Comparison of ENCODE assay signal across 8 cellular contexts in the genomic region with DNA sequence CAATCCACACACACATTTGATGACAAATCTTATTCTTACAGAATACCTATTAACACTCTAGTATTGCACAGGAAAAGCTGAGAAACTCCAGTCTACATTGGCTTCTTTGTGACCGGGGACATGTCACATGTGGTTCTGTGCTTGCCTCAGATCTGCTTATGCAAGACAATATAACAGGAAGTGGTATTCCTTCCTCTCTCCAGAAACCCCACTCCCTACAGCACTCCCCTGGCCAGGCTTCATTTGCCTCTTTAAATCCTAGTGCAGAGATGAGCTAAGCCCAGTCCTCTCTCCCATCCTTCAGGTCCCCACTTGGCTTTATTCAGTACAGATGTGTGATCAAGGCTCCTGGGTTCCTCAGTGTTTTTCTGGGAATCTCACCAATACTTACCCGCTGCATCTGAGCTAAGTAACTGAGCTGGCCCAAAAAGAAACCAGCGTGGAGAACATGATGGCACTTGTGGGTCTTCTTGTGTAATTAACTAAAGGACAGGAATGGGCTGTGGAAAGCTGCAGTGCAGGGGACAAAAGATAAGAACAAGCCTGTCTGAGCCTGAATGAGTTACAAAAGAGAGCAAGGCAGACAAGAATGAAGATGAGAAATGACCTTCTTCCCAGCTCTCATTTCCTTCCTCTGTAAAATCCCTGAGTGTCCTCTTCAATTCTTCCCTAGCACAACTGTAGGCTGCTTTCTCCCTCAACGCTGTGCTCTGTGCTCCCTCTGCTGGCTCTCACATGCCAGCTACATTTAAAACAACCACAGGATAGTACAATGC.
A peak's percentile ranks its signal among the peaks of the same experiment; 100 is the strongest.
DNase-seq lines count a peak whose midpoint lies in the region; ATAC-seq and TF ChIP-seq lines count a peak whose summit lies in the region.

No MANE protein-coding gene starts in this region.

- no peaks in the 10 kb centered on the region for H3F3A ChIP-seq in GM23248 (ENCODE audit: insufficient read depth)

- intact Hi-C loops in Right ventricle myocardium inferior (cut with DNase I) (loop anchor here (1.0 kb wide), 1 partner anchor 862 kb away; no protein-coding TSS in a partner anchor), posterior cingulate gyrus (cut with DNase I) (loop anchor here (1.0 to 5.0 kb wide), 4 partner anchors 423 to 1201 kb away; no protein-coding TSS in a partner anchor)

- no peaks in the 10 kb centered on the region; the same call in 1 of the 2 replicates for H3K27me3 ChIP-seq in GM23248 (replicated peaks; ENCODE audit: insufficient read depth)

- no peaks in the 10 kb centered on the region for H3K9me3 ChIP-seq in GM23248 (ENCODE audit: low read depth)

- H3K9me2 ChIP-seq in GM23248 (ENCODE audit: insufficient read depth) = no peaks in the 10 kb centered on the region

- ATAC-seq in activated naive CD8-positive, alpha-beta T cell treated with anti-CD3 and anti-CD28 coated beads, Interleukin-2, amount 50 U/mL, for 24 hours = peak; percentile 96
- peak; percentile 97 for ATAC-seq in Right ventricle myocardium inferior

- no peaks in the 10 kb centered on the region for H3K4me1 ChIP-seq in GM23248 (ENCODE audit: insufficient read depth)

- H3K9me3 Mint-ChIP-seq in activated naive CD8-positive, alpha-beta T cell treated with anti-CD3 and anti-CD28 coated beads, Interleukin-2, amount 50 U/mL, for 24 hours = peaks cover 4% of the 10 kb centered on the region

- DNase-seq in ELF-1 (ENCODE audit: low read depth, low spot score) (peak; percentile 53), GM23248 (peak; percentile 79), LNCaP clone FGC (ENCODE audit: low read depth) (peak; percentile 23), RPMI7951 (ENCODE audit: low read depth) (peak; percentile 48), Right ventricle myocardium inferior (ENCODE audit: missing footprints) (no peak), posterior cingulate gyrus (peak; percentile 34 to 88 (median 63)), OCI-M2 (lab: John Stamatoyannopoulos, UW; ENCODE audit: unreplicated experiment) (no peak)
- peak; percentile 27 for DNase-seq in activated naive CD8-positive, alpha-beta T cell treated with anti-CD3 and anti-CD28 coated beads, Interleukin-2, amount 50 U/mL, for 24 hours

- H3K79me2 ChIP-seq in GM23248 (ENCODE audit: insufficient read depth) = no peaks in the 10 kb centered on the region

- peak overlapping the region; percentile 32 for H3K4me2 ChIP-seq in GM23248 (ENCODE audit: unreplicated experiment)

- no peaks in the 10 kb centered on the region for H3K36me3 ChIP-seq in GM23248 (ENCODE audit: low read depth)

- no peak overlapping the region for H3K27ac Mint-ChIP-seq in activated naive CD8-positive, alpha-beta T cell treated with anti-CD3 and anti-CD28 coated beads, Interleukin-2, amount 50 U/mL, for 24 hours

- in situ Hi-C loops in GM23248 (cut with MboI) = no loop called here

- 3 to 4% methylated on average over 4 of the region's 4 CpGs for WGBS in GM23248 (ENCODE audit: low coverage in 1 of 2, low lambda C conversion rate in 2 of 2, missing lambda C conversion rate in 2 of 2), 2 experiments

- peaks cover 3% of the 10 kb centered on the region for H3K27me3 Mint-ChIP-seq in activated naive CD8-positive, alpha-beta T cell treated with anti-CD3 and anti-CD28 coated beads, Interleukin-2, amount 50 U/mL, for 24 hours

- no peak overlapping the region for H3K9ac ChIP-seq in GM23248

- peak; percentile 98 for TF ChIP-seq CTCF in LNCaP clone FGC (IDR thresholded peaks at IDR 0.05; ENCODE audit: control insufficient read depth, extremely low read depth, insufficient read depth)

- H3K4me3 Mint-ChIP-seq in activated naive CD8-positive, alpha-beta T cell treated with anti-CD3 and anti-CD28 coated beads, Interleukin-2, amount 50 U/mL, for 24 hours = no peak overlapping the region

- no peak overlapping the region for H3K27ac ChIP-seq in GM23248

- H3K36me3 Mint-ChIP-seq in activated naive CD8-positive, alpha-beta T cell treated with anti-CD3 and anti-CD28 coated beads, Interleukin-2, amount 50 U/mL, for 24 hours (ENCODE audit: low read depth) = no peaks in the 10 kb centered on the region

- no peaks in the 10 kb centered on the region for H4K20me1 ChIP-seq in GM23248 (ENCODE audit: insufficient read depth)

- H3K4me3 ChIP-seq in GM23248 (peak overlapping the region; percentile 26), LNCaP clone FGC (ENCODE audit: low read depth, low read length) (no peak overlapping the region)

- H2AFZ ChIP-seq in GM23248 = peak overlapping the region; percentile 77

- peaks cover 9% of the 10 kb centered on the region for H3K4me1 Mint-ChIP-seq in activated naive CD8-positive, alpha-beta T cell treated with anti-CD3 and anti-CD28 coated beads, Interleukin-2, amount 50 U/mL, for 24 hours

Comparison
In these comparisons a context has a peak if more than half of its experiments do, and no peak if none do; other contexts are left out.
1. DNase-seq: peak in ELF-1 (single experiment), GM23248 (single experiment), LNCaP clone FGC (single experiment), RPMI7951 (single experiment), activated naive CD8-positive, alpha-beta T cell treated with anti-CD3 and anti-CD28 coated beads, Interleukin-2, amount 50 U/mL, for 24 hours (single experiment) and posterior cingulate gyrus (10 of 10); none in Right ventricle myocardium inferior (single experiment) and OCI-M2 (single experiment).